6 cellular contexts compared by ENCODE assay signal in the genomic region with DNA sequence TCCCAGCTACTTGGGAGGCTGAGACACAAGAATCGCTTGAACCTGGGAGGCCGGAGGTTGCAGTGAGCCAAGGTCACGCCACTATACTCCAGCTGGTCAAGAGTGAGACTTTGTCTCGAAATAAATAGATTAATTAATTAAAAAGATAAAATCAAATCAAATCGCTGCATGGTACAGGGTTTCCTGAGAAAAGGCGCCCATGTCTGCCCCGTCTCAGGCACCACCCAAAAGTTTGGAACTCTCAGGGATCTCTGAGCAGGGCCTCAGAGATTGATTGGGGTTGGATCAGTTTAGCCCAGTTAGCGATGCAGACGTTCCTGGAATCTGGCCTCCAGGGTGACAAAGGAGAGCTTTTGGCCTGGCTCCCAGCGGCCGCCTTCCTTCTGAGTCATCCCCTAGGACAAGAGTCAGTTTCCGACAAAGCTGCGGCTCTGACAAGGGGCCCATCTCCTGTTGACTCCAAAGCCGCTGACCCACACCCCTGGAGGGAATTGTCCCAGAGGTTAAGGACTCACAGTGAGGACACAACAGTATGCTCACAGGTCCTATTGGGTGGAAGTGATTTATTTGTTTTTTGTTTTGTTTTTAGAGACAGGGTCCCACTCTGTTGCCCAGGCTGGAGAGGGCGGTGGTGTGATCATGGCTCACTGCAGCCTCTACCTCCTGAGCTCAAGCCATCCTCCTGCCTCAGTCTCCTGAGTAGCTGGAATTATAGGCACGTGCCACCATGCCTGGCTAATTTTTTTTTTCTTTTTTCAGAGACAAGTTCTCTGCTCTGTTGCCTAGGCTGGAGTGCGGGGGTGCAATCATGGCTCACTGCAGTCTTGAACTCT. TPM values are rescaled to one million over a fixed set of nuclear protein-coding genes. Genes with fewer than 3 reads are reported as not detected.
DNase-seq lines count a peak whose midpoint lies in the region; TF ChIP-seq lines count a peak whose summit lies in the region.

No MANE protein-coding gene starts in this region.

- no peak overlapping the region for H4K8ac ChIP-seq in neuronal stem cell (ENCODE audit: low read depth, low read length)

- H3K36me3 Mint-ChIP-seq in MCF 10A (ENCODE audit: insufficient read depth, unreplicated experiment): peaks cover 5% of the 10 kb centered on the region

- H3K9ac ChIP-seq in neuronal stem cell (ENCODE audit: low read depth, low read length, poor library complexity): no peak overlapping the region

- no peaks in the 10 kb centered on the region for H3K4me1 Mint-ChIP-seq in MCF 10A (ENCODE audit: insufficient read depth, unreplicated experiment)

- no peak overlapping the region for H3K27ac Mint-ChIP-seq in MCF 10A (ENCODE audit: low read depth, unreplicated experiment)

- no peak overlapping the region for H2BK12ac ChIP-seq in neuronal stem cell (ENCODE audit: low read length)

- H3K18ac ChIP-seq in neuronal stem cell (ENCODE audit: low read length): no peak overlapping the region

- no peak overlapping the region for H2AFZ ChIP-seq in neuronal stem cell (ENCODE audit: low read length)

- CTCF ChIA-PET in HEK293 (lab: Yijun Ruan, JAX) (interaction anchor here (0.5 kb wide), 1 partner anchor 14 kb away, joined by 3 read pairs; no protein-coding TSS in a partner anchor), MCF 10A (lab: Yijun Ruan, JAX) (interaction anchor here (0.6 to 1.0 kb wide), 5 partner anchors 24 to 37 kb away, joined by 3 to 4 read pairs (median 3); no protein-coding TSS in a partner anchor)

- no peak overlapping the region for H3K4me3 ChIP-seq in HEK293 (ENCODE audit: low read depth, low read length)
- no peak overlapping the region for H3K4me3 ChIP-seq in neuronal stem cell (ENCODE audit: low read length in 2 of 2)

- no peaks in the 10 kb centered on the region for H3K9me3 Mint-ChIP-seq in MCF 10A (ENCODE audit: unreplicated experiment)

- peak; percentile 92 for DNase-seq in MCF 10A (ENCODE audit: unreplicated experiment)
- peak; percentile 48 for DNase-seq in neuronal stem cell (ENCODE audit: low spot score)
- DNase-seq in GDM1 (lab: John Stamatoyannopoulos, UW): no peak
- no peak for DNase-seq in CD1c-positive myeloid dendritic cell (ENCODE audit: extremely low spot score)
- DNase-seq in amygdala (lab: John Stamatoyannopoulos, UW): no peak

- no peaks in the 10 kb centered on the region for H3K9me3 ChIP-seq in HEK293 (ENCODE audit: control insufficient read depth, insufficient read depth, low read depth, low read length)
- no peaks in the 10 kb centered on the region for H3K9me3 ChIP-seq in neuronal stem cell (replicated peaks in 1 of 2; ENCODE audit: control insufficient read depth in 2 of 2, insufficient read depth in 1 of 2, low read depth in 1 of 2, low read length in 2 of 2)

- H2BK120ac ChIP-seq in neuronal stem cell (ENCODE audit: low read depth, low read length): no peak overlapping the region

- H4K91ac ChIP-seq in neuronal stem cell (ENCODE audit: low read depth, low read length, poor library complexity): no peak overlapping the region

- POLR2A ChIA-PET in HEK293 (lab: Yijun Ruan, JAX) (interaction anchor here (0.9 to 1.4 kb wide), 2 partner anchors 10 to 35 kb away, joined by 4 read pairs; no protein-coding TSS in a partner anchor), MCF 10A (lab: Yijun Ruan, JAX) (interaction anchor here (0.6 to 1.9 kb wide), 6 partner anchors 16 to 153 kb away, joined by 3 to 7 read pairs (median 3); no protein-coding TSS in a partner anchor)

- no peak overlapping the region for H3K4me2 ChIP-seq in neuronal stem cell (ENCODE audit: insufficient read depth, low read length, poor library complexity, severe bottlenecking)

- no peak overlapping the region for H3K4me3 Mint-ChIP-seq in MCF 10A (ENCODE audit: unreplicated experiment)

- no peak overlapping the region for H3K14ac ChIP-seq in neuronal stem cell (ENCODE audit: low read length)

- H3K4me1 ChIP-seq in HEK293 (ENCODE audit: control insufficient read depth, insufficient read depth, low read length) (no peaks in the 10 kb centered on the region), neuronal stem cell (ENCODE audit: control insufficient read depth in 2 of 2, insufficient read depth in 1 of 2, low read depth in 1 of 2, low read length in 2 of 2) (no peaks in the 10 kb centered on the region)

- H2AK5ac ChIP-seq in neuronal stem cell (ENCODE audit: low read depth, low read length): no peak overlapping the region

- H3K23ac ChIP-seq in neuronal stem cell (ENCODE audit: low read depth, low read length, poor library complexity): no peak overlapping the region

- no peak overlapping the region for H2BK5ac ChIP-seq in neuronal stem cell (ENCODE audit: low read length)

- peaks cover 16 to 32% of the 10 kb centered on the region in 2 experiments; a peak in 2 of 3 replicates for H3K36me3 ChIP-seq in HEK293 (ENCODE audit: control insufficient read depth in 2 of 2, insufficient read depth in 1 of 2, low read length in 2 of 2)
- H3K36me3 ChIP-seq in neuronal stem cell (replicated peaks in 1 of 2; ENCODE audit: control insufficient read depth in 2 of 2, insufficient read depth in 2 of 2, low read length in 2 of 2): peaks cover 13 to 75% of the 10 kb centered on the region in 2 donors

- H3K79me1 ChIP-seq in neuronal stem cell (ENCODE audit: low read depth, low read length): peaks cover 3% of the 10 kb centered on the region

- H3K27ac ChIP-seq in HEK293 (ENCODE audit: extremely low read depth, low read depth, low read length) (no peak overlapping the region), neuronal stem cell (replicated peaks; ENCODE audit: low read length) (peak overlapping the region; percentile 66)

- no peak overlapping the region for H3K4ac ChIP-seq in neuronal stem cell (ENCODE audit: low read length)

- intact Hi-C loops in MCF 10A (cut with micrococcal nuclease): no loop called here

- no peaks in the 10 kb centered on the region for H3K27me3 Mint-ChIP-seq in MCF 10A (ENCODE audit: insufficient read depth, unreplicated experiment)

- H3K27me3 ChIP-seq in neuronal stem cell (ENCODE audit: control insufficient read depth in 3 of 3, insufficient read depth in 3 of 3, low read depth in 1 of 3, low read length in 3 of 3): no peaks in the 10 kb centered on the region

- no peak overlapping the region for H2BK15ac ChIP-seq in neuronal stem cell (ENCODE audit: low read length)

- no CpG with 5 or more reads among the region's 17 CpGs for WGBS in neuronal stem cell (ENCODE audit: extremely low coverage in 2 of 2, insufficient read length in 2 of 2, insufficient replicate concordance in 1 of 2), 2 donors

- no TSS peak for BruUV-seq in MCF 10A (replicated peaks; lab: Mats Ljungman, UMichigan)

- TF ChIP-seq CTCF in HEK293 (tag by site-specific recombination; IDR thresholded peaks at IDR 0.05): no peak
- TF ChIP-seq CTCF in MCF 10A (IDR thresholded peaks at IDR 0.05; ENCODE audit: unreplicated experiment): no peak

TF ChIP-seq in HEK293, 187 proteins besides CTCF, POLR2A, EP300 and RAD21:
- TF ChIP-seq KLF16 (tag by site-specific recombination; IDR thresholded peaks at IDR 0.05) (no peak), ZNF629 (tag by site-specific recombination; IDR thresholded peaks at IDR 0.05) (0 out of 2 replicates have a peak, but pooled peaks have one; percentile 12), ZNF10 (tag by site-specific recombination; IDR thresholded peaks at IDR 0.05) (no peak), ZFP37 (tag by site-specific recombination; IDR thresholded peaks at IDR 0.05) (0 out of 2 replicates have a peak, but pooled peaks have one; percentile 36), SP7 (tag by site-specific recombination; IDR thresholded peaks at IDR 0.05) (peak; percentile 19; the same call in 1 of the 2 replicates), GLIS1 (tag by site-specific recombination; IDR thresholded peaks at IDR 0.05) (0 out of 2 replicates have a peak, but pooled peaks have one; percentile 20), ZIC2 (tag by site-specific recombination; IDR thresholded peaks at IDR 0.05) (peak; percentile 53; the same call in 1 of the 2 replicates)

RNA-seq across cellular contexts. Expression of a gene that starts 6.8 kb away (rescaled TPM):
- 9.1 and 15.4 TPM in 2 replicates for total RNA-seq in MCF 10A (2022)
- 31.9 TPM for polyA plus RNA-seq in neuronal stem cell (2013, experiment 1 of 2)
- polyA plus RNA-seq in neuronal stem cell (2013, experiment 2 of 2): 32.2 TPM

RNA-seq across cellular contexts. Expression of a gene that starts 24.5 kb away (rescaled TPM):
- 5.9 and 10.3 TPM in 2 replicates for total RNA-seq in MCF 10A (2022)
- 13.2 TPM for polyA plus RNA-seq in neuronal stem cell (2013, experiment 1 of 2)
- 13.2 TPM for polyA plus RNA-seq in neuronal stem cell (2013, experiment 2 of 2)

RNA-seq across cellular contexts. Expression of a gene that starts 24.6 kb away (rescaled TPM):
- 15.6 and 18.9 TPM in 2 replicates for total RNA-seq in MCF 10A (2022)
- 11.0 TPM for polyA plus RNA-seq in neuronal stem cell (2013, experiment 1 of 2)
- 11.6 TPM for polyA plus RNA-seq in neuronal stem cell (2013, experiment 2 of 2)

RNA-seq across cellular contexts. Expression of a gene that starts 38.5 kb away (rescaled TPM):
- total RNA-seq in MCF 10A (2022): 50.0 and 51.4 TPM in 2 replicates
- polyA plus RNA-seq in neuronal stem cell (2013, experiment 1 of 2): 136 TPM
- polyA plus RNA-seq in neuronal stem cell (2013, experiment 2 of 2): 136 TPM

RNA-seq across cellular contexts. Expression of a gene that starts 44.0 kb away (rescaled TPM):
- 32.7 and 36.8 TPM in 2 replicates for total RNA-seq in MCF 10A (2022)
- polyA plus RNA-seq in neuronal stem cell (2013, experiment 1 of 2): 23.3 TPM
- 21.4 TPM for polyA plus RNA-seq in neuronal stem cell (2013, experiment 2 of 2)

Comparison
In these comparisons a context has a peak if more than half of its experiments do, and no peak if none do; other contexts are left out.
1. DNase-seq: peak in MCF 10A (single experiment) and neuronal stem cell (single experiment); none in GDM1 (single experiment), CD1c-positive myeloid dendritic cell (single experiment) and amygdala (0 of 56).